2 cellular contexts compared by ENCODE assay signal in the genomic region with DNA sequence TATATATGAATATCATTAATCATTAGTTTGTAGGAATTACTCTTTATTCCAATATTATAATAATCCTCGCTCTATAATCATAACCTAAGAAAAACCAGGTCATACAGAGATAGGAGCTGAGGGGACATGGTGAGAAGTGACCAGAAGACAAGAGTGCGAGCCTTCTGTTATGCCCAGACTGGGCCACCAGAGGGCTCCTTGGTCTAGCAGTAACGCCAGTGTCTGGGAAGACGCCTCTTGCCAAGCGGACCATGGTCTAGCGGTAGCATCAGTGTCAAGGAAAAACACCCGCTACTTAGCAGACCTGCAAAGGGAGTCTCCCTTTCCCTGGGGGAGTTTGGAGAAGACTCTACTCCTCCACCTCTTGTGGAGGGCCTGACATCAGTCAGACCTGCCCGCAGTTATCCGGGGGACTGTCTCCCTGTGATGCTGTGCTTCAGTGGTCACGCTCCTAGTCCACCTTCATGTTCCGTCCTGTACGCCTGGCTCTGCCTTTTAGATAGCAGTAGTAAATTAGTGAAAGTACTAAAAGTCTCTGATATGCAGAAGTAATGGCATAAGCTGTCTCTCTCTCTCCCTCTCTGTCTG.
TF ChIP-seq lines count a peak whose summit lies in the region.

No MANE protein-coding gene starts in this region.

TF ChIP-seq in HEK293, 187 proteins besides CTCF, POLR2A, EP300 and RAD21:
- TF ChIP-seq ZNF2 (tag by site-specific recombination; IDR thresholded peaks at IDR 0.05), result peak; percentile 58; the same call in 1 of the 2 replicates
- TF ChIP-seq WT1 (tag by site-specific recombination; IDR thresholded peaks at IDR 0.05), result peak; percentile 21; the same call in 1 of the 2 replicates
- TF ChIP-seq ZSCAN30 (tag by site-specific recombination; IDR thresholded peaks at IDR 0.05), result peak; percentile 30; the same call in 1 of the 2 replicates
- TF ChIP-seq ZNF654 (tag by site-specific recombination; IDR thresholded peaks at IDR 0.05; ENCODE audit: low read depth), result peak; percentile 40
TF ChIP-seq in HEK293: peak in this region for 4; not testable (repeated sequence) for 183.

TF ChIP-seq in GM12878, 131 proteins besides CTCF, POLR2A, EP300 and RAD21:
- TF ChIP-seq, protein P1, sequence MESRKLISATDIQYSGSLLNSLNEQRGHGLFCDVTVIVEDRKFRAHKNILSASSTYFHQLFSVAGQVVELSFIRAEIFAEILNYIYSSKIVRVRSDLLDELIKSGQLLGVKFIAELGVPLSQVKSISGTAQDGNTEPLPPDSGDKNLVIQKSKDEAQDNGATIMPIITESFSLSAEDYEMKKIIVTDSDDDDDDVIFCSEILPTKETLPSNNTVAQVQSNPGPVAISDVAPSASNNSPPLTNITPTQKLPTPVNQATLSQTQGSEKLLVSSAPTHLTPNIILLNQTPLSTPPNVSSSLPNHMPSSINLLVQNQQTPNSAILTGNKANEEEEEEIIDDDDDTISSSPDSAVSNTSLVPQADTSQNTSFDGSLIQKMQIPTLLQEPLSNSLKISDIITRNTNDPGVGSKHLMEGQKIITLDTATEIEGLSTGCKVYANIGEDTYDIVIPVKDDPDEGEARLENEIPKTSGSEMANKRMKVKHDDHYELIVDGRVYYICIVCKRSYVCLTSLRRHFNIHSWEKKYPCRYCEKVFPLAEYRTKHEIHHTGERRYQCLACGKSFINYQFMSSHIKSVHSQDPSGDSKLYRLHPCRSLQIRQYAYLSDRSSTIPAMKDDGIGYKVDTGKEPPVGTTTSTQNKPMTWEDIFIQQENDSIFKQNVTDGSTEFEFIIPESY (IDR thresholded peaks at IDR 0.05), result peak; percentile 98
TF ChIP-seq in GM12878: peak in this region for 1; not testable (repeated sequence) for 130.
